In the genomic region with DNA sequence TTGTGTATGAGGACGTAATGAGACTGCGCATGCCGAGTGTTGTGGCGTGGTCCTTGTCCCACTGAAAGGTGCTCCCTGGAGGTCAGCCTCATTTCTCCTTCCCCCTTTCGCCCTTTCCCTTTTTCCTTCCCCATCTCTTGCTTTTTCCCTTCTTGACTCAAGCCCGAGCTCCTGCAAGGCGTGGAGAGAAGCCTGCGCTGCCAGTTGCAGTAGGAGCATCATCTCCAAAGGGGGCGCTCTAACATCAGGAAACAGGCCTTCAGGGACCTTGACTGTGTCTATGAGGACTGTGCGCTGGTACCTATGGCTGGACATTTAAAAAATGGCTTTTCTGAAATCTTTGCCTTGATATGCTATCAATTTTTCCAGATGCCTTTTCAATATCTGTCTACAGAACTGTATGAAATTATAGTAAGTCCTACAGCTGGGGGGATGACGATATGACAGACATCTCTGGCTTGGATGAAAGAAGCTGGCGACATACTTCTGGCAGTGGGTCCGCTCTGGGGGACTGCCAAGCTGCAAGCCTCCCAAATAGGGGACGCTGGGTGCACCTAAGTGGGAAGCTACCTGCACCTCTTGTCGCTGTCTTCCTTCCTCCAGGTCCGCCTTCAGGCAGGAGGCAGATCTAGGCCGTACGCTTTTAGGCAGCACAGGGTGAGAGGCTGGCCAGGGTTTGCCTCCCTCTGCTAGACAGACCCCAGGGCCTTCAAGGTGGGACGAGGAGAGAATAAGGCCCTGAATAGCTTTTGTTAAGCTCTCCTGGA, we compare ENCODE assay signal across 8 cellular contexts.
DNase-seq lines count a peak whose midpoint lies in the region; TF ChIP-seq lines count a peak whose summit lies in the region.

No MANE protein-coding gene starts in this region.

- peak; percentile 11 for DNase-seq in AG04450 (ENCODE audit: low read depth, low spot score)
- no peak for DNase-seq in GM06990 (ENCODE audit: extremely low read depth, insufficient read length)
- DNase-seq in NCI-H187 treated with DMSO at 0.1 percent for 48 hours (lab: John Stamatoyannopoulos, UW): peak; percentile 35
- peak; percentile 83 for DNase-seq in WERI-Rb-1
- DNase-seq in hypothalamus (lab: John Stamatoyannopoulos, UW): peak in 40 of 51 donors; percentile 1 to 76 (median 30)
- peak; percentile 40 for DNase-seq in stomach
- DNase-seq in activated effector memory CD4-positive, alpha-beta T cell treated with Interleukin-2 at 50 U/mL for 16 hours: no peak
- DNase-seq in activated naive CD4-positive, alpha-beta T cell treated with anti-CD3 and anti-CD28 coated beads, Interleukin-2, amount 50 U/mL, for 16 hours: no peak

- no peak for TF ChIP-seq POLR2A in stomach (IDR thresholded peaks at IDR 0.05)

- H3K4me1 ChIP-seq in stomach: no peaks in the 10 kb centered on the region

- TF ChIP-seq CTCF in AG04450 (IDR thresholded peaks at IDR 0.05; ENCODE audit: low read depth, low read length) (peak; percentile 75), GM06990 (IDR thresholded peaks at IDR 0.05; ENCODE audit: insufficient read depth, low read length, poor library complexity, severe bottlenecking) (peak; percentile 78), WERI-Rb-1 (IDR thresholded peaks at IDR 0.05; ENCODE audit: low read depth, low read length) (peak; percentile 83), stomach (IDR thresholded peaks at IDR 0.05) (peak in 5 of 7 experiments; percentile 14 to 47 (median 36))

- H3K9me3 ChIP-seq in AG04450 (ENCODE audit: control insufficient read depth, insufficient read depth, low read length): no peaks in the 10 kb centered on the region
- H3K9me3 ChIP-seq in WERI-Rb-1 (ENCODE audit: severe bottlenecking): no peaks in the 10 kb centered on the region
- H3K9me3 ChIP-seq in stomach: no peaks in the 10 kb centered on the region

- H3K4me3 ChIP-seq in AG04450 (ENCODE audit: low read depth, low read length) (no peak overlapping the region), GM06990 (replicated peaks; ENCODE audit: low read depth, low read length) (no peak overlapping the region), WERI-Rb-1 (ENCODE audit: low read depth, low read length) (no peak overlapping the region), stomach (no peak overlapping the region)

- WGBS in stomach, 5 donors: 47 to 60% (median 52%) methylated on average over 16 to 19 of the region's 19 CpGs

- CTCF ChIA-PET in AG04450 (lab: Charles Lee): interaction anchor here (0.6 to 2.2 kb wide), 18 partner anchors 9 to 1917 kb away, joined by 3 to 11 read pairs (median 3); partner anchors contain the start of gene CADM1

- H3K27ac ChIP-seq in AG04450 (ENCODE audit: low read depth, low read length) (no peak overlapping the region), WERI-Rb-1 (no peak overlapping the region; the same call in 1 of the 2 replicates), stomach (no peak overlapping the region)

- intact Hi-C loops in stomach (cut with DNase I; ENCODE audit: low total_unique reads): no loop called here

- TF ChIP-seq EP300 in stomach (IDR thresholded peaks at IDR 0.05): no peak

- H3K36me3 ChIP-seq in GM06990 (ENCODE audit: control insufficient read depth, insufficient read depth, low read length) (no peaks in the 10 kb centered on the region), WERI-Rb-1 (no peaks in the 10 kb centered on the region), stomach (no peaks in the 10 kb centered on the region)

- peaks cover 3% of the 10 kb centered on the region for H3K27me3 ChIP-seq in AG04450 (ENCODE audit: control insufficient read depth, insufficient read depth, low read length)
- H3K27me3 ChIP-seq in GM06990 (replicated peaks; ENCODE audit: control insufficient read depth, insufficient read depth, low read length): no peaks in the 10 kb centered on the region
- no peaks in the 10 kb centered on the region for H3K27me3 ChIP-seq in WERI-Rb-1 (ENCODE audit: insufficient read depth, low read depth, severe bottlenecking)
- peaks cover 0 to 15% (median 0%) of the 10 kb centered on the region in 3 donors for H3K27me3 ChIP-seq in stomach

- POLR2A ChIA-PET in AG04450 (lab: Yijun Ruan, JAX): no interaction called here

Comparison
In these comparisons a context has a peak if more than half of its experiments do, and no peak if none do; other contexts are left out.
1. DNase-seq: peak in AG04450 (single experiment), NCI-H187 treated with DMSO at 0.1 percent for 48 hours (single experiment), WERI-Rb-1 (single experiment), hypothalamus (40 of 51) and stomach (single experiment); none in GM06990 (single experiment), activated effector memory CD4-positive, alpha-beta T cell treated with Interleukin-2 at 50 U/mL for 16 hours (single experiment) and activated naive CD4-positive, alpha-beta T cell treated with anti-CD3 and anti-CD28 coated beads, Interleukin-2, amount 50 U/mL, for 16 hours (single experiment).
2. Peak in every context shown above with its lines, with median percentiles within 50 percentile points of each other: CTCF ChIP-seq.